1 cellular context compared by ENCODE assay signal in the genomic region with DNA sequence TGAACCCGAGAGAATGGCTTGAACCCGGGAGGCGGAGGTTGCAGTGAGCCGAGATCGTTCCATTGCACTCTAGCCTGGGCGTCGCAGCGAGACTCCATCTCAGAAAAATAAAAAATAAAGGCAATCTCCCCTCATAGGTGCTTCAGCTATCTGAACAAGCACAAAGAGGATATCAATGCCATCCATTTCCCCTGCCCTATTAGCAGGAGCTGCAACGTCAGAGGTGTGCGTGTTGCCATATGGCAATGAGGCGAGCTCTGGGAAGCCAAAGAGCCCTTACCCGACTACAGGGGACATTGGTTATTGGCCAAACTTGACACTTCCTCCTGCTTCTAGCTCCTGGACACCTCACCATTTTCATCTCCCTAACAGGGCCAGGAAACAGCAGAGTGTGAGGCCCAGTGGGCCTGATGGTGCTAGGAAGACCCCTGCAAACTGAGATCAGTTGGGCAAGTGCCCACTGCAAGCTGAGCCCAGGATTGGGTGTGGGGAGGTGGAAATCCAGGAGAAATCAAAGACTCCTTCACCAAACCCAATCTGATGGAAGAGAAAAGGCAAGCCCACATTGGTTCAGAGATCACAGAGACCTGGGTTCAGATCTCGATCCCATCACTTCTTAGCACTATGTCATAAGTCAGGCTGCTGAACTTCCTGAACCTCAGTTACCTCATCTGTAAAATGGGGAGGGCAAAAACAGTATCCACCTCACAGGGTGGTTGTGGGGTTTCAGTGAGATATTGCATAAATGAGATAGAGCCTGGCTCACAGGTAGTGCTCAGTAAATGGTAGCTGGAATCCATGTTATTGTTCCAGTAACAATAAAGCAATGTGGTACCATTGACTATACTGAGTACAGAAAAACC.
TF ChIP-seq lines count a peak whose summit lies in the region.

No MANE protein-coding gene starts in this region.

TF ChIP-seq in HCT116, 20 proteins besides CTCF, POLR2A, EP300 and RAD21 (continued from another document):
- TF ChIP-seq EZH2phosphoT487 (IDR thresholded peaks at IDR 0.05; ENCODE audit: borderline replicate concordance) (no peak), CBX3 (IDR thresholded peaks at IDR 0.05; ENCODE audit: low read depth) (no peak), YY1 (IDR thresholded peaks at IDR 0.05; ENCODE audit: extremely low read depth, insufficient replicate concordance, low read depth, low read length) (no peak), JUND (IDR thresholded peaks at IDR 0.05) (no peak), ZFX (IDR thresholded peaks at IDR 0.05) (no peak), REST (IDR thresholded peaks at IDR 0.05; ENCODE audit: low read depth) (no peak), CEBPB (IDR thresholded peaks at IDR 0.05; ENCODE audit: low read depth) (no peak)
